23 cellular contexts compared by ENCODE assay signal in genomic region chr1:8570435-8570834, GRCh38.
DNase-seq lines count a peak whose midpoint lies in the region; ATAC-seq and TF ChIP-seq lines count a peak whose summit lies in the region.
"Had no signal": no experiment of that assay in that cellular context is flagged by ENCODE, and none has a peak within 500 bp of the region (broad histone marks: within the 10 kb centered on the region; RNA-seq: fewer than 3 reads in every experiment).

No MANE protein-coding gene starts in this region.

- no peak for TF ChIP-seq CTCF in left ventricle myocardium inferior (IDR thresholded peaks at IDR 0.05; ENCODE audit: borderline replicate concordance)
- TF ChIP-seq CTCF in endothelial cell (IDR thresholded peaks at IDR 0.05; ENCODE audit: unreplicated experiment): no peak
- TF ChIP-seq CTCF in neural progenitor cell (IDR thresholded peaks at IDR 0.05): no peak
- no peak for TF ChIP-seq CTCF in uterus (IDR thresholded peaks at IDR 0.05)

- no peak overlapping the region for H3K4me2 ChIP-seq in neural progenitor cell

- H3K27me3 ChIP-seq in left ventricle myocardium inferior (ENCODE audit: low read depth) (no peaks in the 10 kb centered on the region), neural progenitor cell (no peaks in the 10 kb centered on the region), uterus (no peaks in the 10 kb centered on the region)
- H3K27me3 ChIP-seq: BE2C, tibial nerve had no signal

- H3K27ac ChIP-seq in left ventricle myocardium inferior (replicated peaks) (peak overlapping the region; percentile 59), neural progenitor cell (no peak overlapping the region), uterus (peak overlapping the region; percentile 57 to 82)

- H3K9me3 Mint-ChIP-seq in endothelial cell (ENCODE audit: unreplicated experiment): no peaks in the 10 kb centered on the region
- H3K9me3 Mint-ChIP-seq in neural progenitor cell: no peaks in the 10 kb centered on the region
- H3K9me3 Mint-ChIP-seq: activated CD4-positive, alpha-beta T cell treated with anti-CD3 and anti-CD28 coated beads, Interleukin-2, amount 10 ng/mL, durations not matched to agents 24 days and 14 days; activated naive CD4-positive, alpha-beta T cell treated with anti-CD3 and anti-CD28 coated beads, Interleukin-2, amount 50 U/mL, for 24 hours; activated T-helper 1 cell treated with anti-CD3 and anti-CD28 coated beads, Interleukin-12 subunit alpha, Interleukin-12 subunit beta, Interleukin-2, Interleukin-4 antibody, amounts not matched to agents 30 ng/mL and 10 ng/mL and 1 ng/mL, durations not matched to agents 14 hours and 24 hours and 36 hours; neural crest cell had no signal

- H3K4me1 ChIP-seq in left ventricle myocardium inferior (peaks cover 39% of the 10 kb centered on the region), neural progenitor cell (peaks cover 27% of the 10 kb centered on the region), uterus (peaks cover 0 to 5% of the 10 kb centered on the region in 2 donors)
- H3K4me1 ChIP-seq: BE2C had no signal

- intact Hi-C loops in left ventricle myocardium inferior (cut with micrococcal nuclease) (no loop called here), Right ventricle myocardium inferior (cut with DNase I) (no loop called here), uterus (cut with DNase I; ENCODE audit: low total_unique reads) (no loop called here)

- H3K79me2 ChIP-seq in neural progenitor cell (ENCODE audit: low read depth): peaks cover 96% of the 10 kb centered on the region

- H3K4me1 Mint-ChIP-seq in endothelial cell (ENCODE audit: unreplicated experiment) (peaks cover 37% of the 10 kb centered on the region), neural progenitor cell (peaks cover 32% of the 10 kb centered on the region)

- H2AFZ ChIP-seq in neural progenitor cell (replicated peaks): no peak overlapping the region

- DNase-seq in left ventricle myocardium inferior (no peak), Right ventricle myocardium inferior (ENCODE audit: missing footprints) (no peak), endothelial cell (ENCODE audit: low spot score) (no peak), neural progenitor cell (ENCODE audit: low spot score) (no peak), uterus (no peak), NCI-H748 treated with DMSO at 0.1 percent for 48 hours (lab: John Stamatoyannopoulos, UW) (no peak)
- DNase-seq: activated CD4-positive, alpha-beta T cell treated with anti-CD3 and anti-CD28 coated beads, Interleukin-2, amount 10 ng/mL, durations not matched to agents 24 days and 14 days; BE2C; COR-L47; DMS79 treated with DMSO at 0.1 percent for 48 hours; head of caudate nucleus; MM.1S; NCI-H1436 treated with DMSO at 0.1 percent for 48 hours; SHP77 treated with DMSO at 0.1 percent for 48 hours; stimulated activated CD4-positive, alpha-beta T cell treated with anti-CD3 and anti-CD28 coated beads, Interleukin-2, amount 100 ng/mL, for 24 hours; stimulated activated naive CD4-positive, alpha-beta T cell had no signal

- H3K4me3 Mint-ChIP-seq in endothelial cell (ENCODE audit: unreplicated experiment): no peak overlapping the region
- H3K4me3 Mint-ChIP-seq in neural progenitor cell: peak overlapping the region; percentile 4
- H3K4me3 Mint-ChIP-seq: activated CD4-positive, alpha-beta T cell treated with anti-CD3 and anti-CD28 coated beads, Interleukin-2, amount 10 ng/mL, durations not matched to agents 24 days and 14 days; activated naive CD4-positive, alpha-beta T cell treated with anti-CD3 and anti-CD28 coated beads, Interleukin-2, amount 50 U/mL, for 24 hours; activated T-helper 1 cell treated with anti-CD3 and anti-CD28 coated beads, Interleukin-12 subunit alpha, Interleukin-12 subunit beta, Interleukin-2, Interleukin-4 antibody, amounts not matched to agents 30 ng/mL and 10 ng/mL and 1 ng/mL, durations not matched to agents 14 hours and 24 hours and 36 hours; neural crest cell had no signal

- no peaks in the 10 kb centered on the region for H3K36me3 Mint-ChIP-seq in endothelial cell (ENCODE audit: low read depth, unreplicated experiment)
- peaks cover 15% of the 10 kb centered on the region for H3K36me3 Mint-ChIP-seq in neural progenitor cell
- H3K36me3 Mint-ChIP-seq: activated naive CD4-positive, alpha-beta T cell treated with anti-CD3 and anti-CD28 coated beads, Interleukin-2, amount 50 U/mL, for 24 hours had no signal

- no peak overlapping the region for H3K9ac ChIP-seq in neural progenitor cell

- H4K20me1 ChIP-seq in neural progenitor cell (ENCODE audit: low read depth): peaks cover 16% of the 10 kb centered on the region

- H3K9me3 ChIP-seq in left ventricle myocardium inferior (replicated peaks): no peaks in the 10 kb centered on the region
- H3K9me3 ChIP-seq in neural progenitor cell (ENCODE audit: low read depth): no peaks in the 10 kb centered on the region
- H3K9me3 ChIP-seq in uterus: no peaks in the 10 kb centered on the region
- H3K9me3 ChIP-seq: BE2C, prostate gland, tibial nerve had no signal

- no peak for ATAC-seq in Right ventricle myocardium inferior
- no peak for ATAC-seq in HG02763 (IDR thresholded peaks at IDR 0.05; ENCODE audit: unreplicated experiment)
- ATAC-seq in HG03280 (IDR thresholded peaks at IDR 0.05; ENCODE audit: unreplicated experiment): no peak

- H3K27me3 Mint-ChIP-seq in endothelial cell (ENCODE audit: unreplicated experiment) (no peaks in the 10 kb centered on the region), neural progenitor cell (ENCODE audit: insufficient read depth, low read depth) (no peaks in the 10 kb centered on the region)
- H3K27me3 Mint-ChIP-seq: activated CD4-positive, alpha-beta T cell treated with anti-CD3 and anti-CD28 coated beads, Interleukin-2, amount 10 ng/mL, durations not matched to agents 24 days and 14 days; activated naive CD4-positive, alpha-beta T cell treated with anti-CD3 and anti-CD28 coated beads, Interleukin-2, amount 50 U/mL, for 24 hours had no signal

- H3K36me3 ChIP-seq in left ventricle myocardium inferior (no peaks in the 10 kb centered on the region), neural progenitor cell (no peaks in the 10 kb centered on the region), uterus (no peaks in the 10 kb centered on the region)
- H3K36me3 ChIP-seq: BE2C, prostate gland, tibial nerve had no signal

- H3K27ac Mint-ChIP-seq in endothelial cell (ENCODE audit: unreplicated experiment) (peak overlapping the region; percentile 53), neural progenitor cell (peak overlapping the region; percentile 98)
- H3K27ac Mint-ChIP-seq: activated CD4-positive, alpha-beta T cell treated with anti-CD3 and anti-CD28 coated beads, Interleukin-2, amount 10 ng/mL, durations not matched to agents 24 days and 14 days; activated naive CD4-positive, alpha-beta T cell treated with anti-CD3 and anti-CD28 coated beads, Interleukin-2, amount 50 U/mL, for 24 hours; activated T-helper 1 cell treated with anti-CD3 and anti-CD28 coated beads, Interleukin-12 subunit alpha, Interleukin-12 subunit beta, Interleukin-2, Interleukin-4 antibody, amounts not matched to agents 30 ng/mL and 10 ng/mL and 1 ng/mL, durations not matched to agents 14 hours and 24 hours and 36 hours had no signal

- H3K4me3 ChIP-seq in left ventricle myocardium inferior (no peak overlapping the region), neural progenitor cell (no peak overlapping the region), uterus (no peak overlapping the region)
- H3K4me3 ChIP-seq: prostate gland, tibial nerve had no signal

- no peak for TF ChIP-seq POLR2A in uterus (IDR thresholded peaks at IDR 0.05)

- peaks cover 8% of the 10 kb centered on the region for H3F3A ChIP-seq in neural progenitor cell (ENCODE audit: low read depth)
